Comparison of ENCODE assay signal across 16 cellular contexts in genomic region chr11:100753144-100753543, GRCh38.
DNase-seq lines count a peak whose midpoint lies in the region; ATAC-seq, FAIRE-seq and TF ChIP-seq lines count a peak whose summit lies in the region.
"Had no signal": no experiment of that assay in that cellular context is flagged by ENCODE, and none has a peak within 500 bp of the region (broad histone marks: within the 10 kb centered on the region; RNA-seq: fewer than 3 reads in every experiment).

No MANE protein-coding gene starts in this region.

- no peak overlapping the region for H3K4ac ChIP-seq in H1 (replicated peaks; ENCODE audit: insufficient read length, low read depth, low read length)

- peaks cover 13 to 14% of the 10 kb centered on the region in 2 experiments for H3K9me3 ChIP-seq in H1 (ENCODE audit: insufficient read depth in 2 of 2, low read depth in 1 of 2, low read length in 1 of 2)

- no peak overlapping the region for H3K14ac ChIP-seq in H1 (ENCODE audit: insufficient read length)

- 62% methylated on average over 4 of the region's 4 CpGs; no CpG with 5 or more reads in 1 of the 2 experiments for WGBS in H1 (ENCODE audit: extremely low coverage in 1 of 2, insufficient coverage in 1 of 2, insufficient read length in 1 of 2, insufficient replicate concordance in 2 of 2, low coverage in 1 of 2, low lambda C conversion rate in 2 of 2, missing lambda C conversion rate in 1 of 2), 2 experiments

- H3K9me2 ChIP-seq in GM23338 (ENCODE audit: insufficient read depth): no peaks in the 10 kb centered on the region

- TF ChIP-seq CTCF in GM23338 (conservative IDR thresholded peaks at IDR 0.05; ENCODE audit: low read depth in 2 of 2) (0 out of 4 replicates have a peak, but pooled peaks of 1 of the 2 experiments have one; percentile 22), H1 (IDR thresholded peaks at IDR 0.05; ENCODE audit: control extremely low read depth in 1 of 3, insufficient read depth in 1 of 3, low read depth in 1 of 3, low read length in 3 of 3) (peak in 1 of 3 experiments; percentile 7; a peak in 1 of 4 replicates), nephron progenitor cell (IDR thresholded peaks at IDR 0.05) (no peak)

- peak overlapping the region; percentile 82 for H3K27ac Mint-ChIP-seq in GM23338
- peak overlapping the region; percentile 82 for H3K27ac Mint-ChIP-seq in nephron progenitor cell
- no peak overlapping the region for H3K27ac Mint-ChIP-seq in T-helper 2 cell treated with Interferon-gamma antibody and Interleukin-4, amounts not matched to agents 5 μg/mL and 100 μg/mL, for 36 hours
- H3K27ac Mint-ChIP-seq: stimulated activated naive CD8-positive, alpha-beta T cell treated with anti-CD3 and anti-CD28 coated beads, Interleukin-15, amount 100 ng/mL, for 72 hours had no signal

- H3K27ac ChIP-seq in GM23338 (ENCODE audit: low read depth): peak overlapping the region; percentile 81
- H3K27ac ChIP-seq in H1 (ENCODE audit: low read depth, low read length): 0 out of 2 replicates have a peak overlapping the region, but pooled peaks have one; percentile 14
- H3K27ac ChIP-seq: BLaER1 had no signal

- no peak overlapping the region for H3K4me3 Mint-ChIP-seq in GM23338
- no peak overlapping the region for H3K4me3 Mint-ChIP-seq in nephron progenitor cell
- H3K4me3 Mint-ChIP-seq in T-helper 2 cell treated with Interferon-gamma antibody and Interleukin-4, amounts not matched to agents 5 μg/mL and 100 μg/mL, for 36 hours: no peak overlapping the region
- H3K4me3 Mint-ChIP-seq: stimulated activated naive CD8-positive, alpha-beta T cell treated with anti-CD3 and anti-CD28 coated beads, Interleukin-15, amount 100 ng/mL, for 72 hours had no signal

- peak overlapping the region; percentile 56 for H2BK5ac ChIP-seq in H1 (ENCODE audit: low read depth, low read length)

- H4K20me1 ChIP-seq in GM23338 (replicated peaks; ENCODE audit: insufficient read depth) (no peaks in the 10 kb centered on the region), H1 (replicated peaks in 1 of 2; ENCODE audit: control insufficient read depth in 1 of 2, insufficient read depth in 2 of 2, low read length in 2 of 2) (no peaks in the 10 kb centered on the region)
- H4K20me1 ChIP-seq: BLaER1 had no signal

- no peak overlapping the region for H4K8ac ChIP-seq in H1 (ENCODE audit: extremely low read depth, insufficient read depth, low read length)

- H3K79me2 ChIP-seq in GM23338 (replicated peaks; ENCODE audit: insufficient read depth) (peaks cover 45% of the 10 kb centered on the region), H1 (ENCODE audit: control insufficient read depth in 1 of 2, insufficient read depth in 2 of 2, low read length in 2 of 2) (peaks cover 0 to 68% of the 10 kb centered on the region in 2 experiments; a peak in 2 of 4 replicates)

- FAIRE-seq in H1 (lab: Jason Lieb, UNC): no peak
- FAIRE-seq: GM19239 had no signal

- H3K36me3 Mint-ChIP-seq in GM23338 (ENCODE audit: low read depth) (peaks cover 34% of the 10 kb centered on the region), nephron progenitor cell (ENCODE audit: low read depth) (peaks cover 29% of the 10 kb centered on the region)
- H3K36me3 Mint-ChIP-seq in T-helper 2 cell treated with Interferon-gamma antibody and Interleukin-4, amounts not matched to agents 5 μg/mL and 100 μg/mL, for 36 hours (ENCODE audit: low read depth): no peaks in the 10 kb centered on the region

- 0 out of 2 replicates have a peak overlapping the region, but pooled peaks have one; percentile 1 for H2BK12ac ChIP-seq in H1 (ENCODE audit: low read depth, low read length)

- H2BK120ac ChIP-seq in H1 (replicated peaks; ENCODE audit: low read depth, low read length): no peak overlapping the region

- H3K18ac ChIP-seq in H1 (ENCODE audit: extremely low read depth, low read length): peak overlapping the region; percentile 83

- ATAC-seq in GM23338: peak; percentile 91
- ATAC-seq: stimulated activated naive CD8-positive, alpha-beta T cell treated with anti-CD3 and anti-CD28 coated beads, Interleukin-15, amount 100 ng/mL, for 72 hours had no signal

- H2BK15ac ChIP-seq in H1 (ENCODE audit: low read length): peak overlapping the region; percentile 40; the same call in 1 of the 2 replicates

- no peak overlapping the region for H4K91ac ChIP-seq in H1 (replicated peaks; ENCODE audit: insufficient read length, low read length)

- H3K23ac ChIP-seq in H1 (ENCODE audit: insufficient read length): no peak overlapping the region

- peaks cover 5% of the 10 kb centered on the region; the same call in 1 of the 2 replicates for H3F3A ChIP-seq in GM23338 (replicated peaks; ENCODE audit: low read depth)

- H3K27me3 Mint-ChIP-seq in GM23338 (ENCODE audit: insufficient read depth, low read depth, poor library complexity): peaks cover 7% of the 10 kb centered on the region
- no peaks in the 10 kb centered on the region for H3K27me3 Mint-ChIP-seq in nephron progenitor cell (ENCODE audit: low read depth, poor library complexity)
- H3K27me3 Mint-ChIP-seq in T-helper 2 cell treated with Interferon-gamma antibody and Interleukin-4, amounts not matched to agents 5 μg/mL and 100 μg/mL, for 36 hours (ENCODE audit: low read depth): no peaks in the 10 kb centered on the region
- H3K27me3 Mint-ChIP-seq: stimulated activated naive CD8-positive, alpha-beta T cell treated with anti-CD3 and anti-CD28 coated beads, Interleukin-15, amount 100 ng/mL, for 72 hours had no signal

- H3K4me2 ChIP-seq in GM23338: peak overlapping the region; percentile 56; the same call in 1 of the 2 replicates
- H3K4me2 ChIP-seq in H1 (ENCODE audit: insufficient read depth in 1 of 2, low read depth in 2 of 2, low read length in 2 of 2): peak overlapping the region in 1 of 2 experiments; percentile 28; a peak in 1 of 4 replicates
- H3K4me2 ChIP-seq: BLaER1 had no signal

- peaks cover 32% of the 10 kb centered on the region for H3K4me1 Mint-ChIP-seq in GM23338
- H3K4me1 Mint-ChIP-seq in nephron progenitor cell: peaks cover 16% of the 10 kb centered on the region
- H3K4me1 Mint-ChIP-seq in T-helper 2 cell treated with Interferon-gamma antibody and Interleukin-4, amounts not matched to agents 5 μg/mL and 100 μg/mL, for 36 hours (ENCODE audit: low read depth): no peaks in the 10 kb centered on the region
- H3K4me1 Mint-ChIP-seq: stimulated activated naive CD8-positive, alpha-beta T cell treated with anti-CD3 and anti-CD28 coated beads, Interleukin-15, amount 100 ng/mL, for 72 hours had no signal

- POLR2A ChIA-PET in H1 (lab: Charles Lee; ENCODE audit: partially characterized antibody): interaction anchor here (1.0 to 1.5 kb wide), 4 partner anchors 14 to 49 kb away, joined by 3 read pairs; no protein-coding TSS in a partner anchor

- H3K4me3 ChIP-seq in GM23338 (no peak overlapping the region), H1 (ENCODE audit: extremely low read depth in 1 of 4, insufficient read depth in 2 of 4, low read depth in 3 of 4, low read length in 4 of 4) (no peak overlapping the region)
- H3K4me3 ChIP-seq: BLaER1 had no signal

- H4K5ac ChIP-seq in H1 (ENCODE audit: insufficient read length, low read depth, low read length): no peak overlapping the region

- H3K4me1 ChIP-seq in GM23338 (ENCODE audit: insufficient read depth): peaks cover 29% of the 10 kb centered on the region
- peaks cover 8 to 21% (median 18%) of the 10 kb centered on the region in 4 experiments; a peak in 6 of 7 replicates for H3K4me1 ChIP-seq in H1 (replicated peaks in 1 of 4; ENCODE audit: control insufficient read depth in 3 of 4, insufficient read depth in 4 of 4, low read length in 3 of 4)
- H3K4me1 ChIP-seq: BLaER1 had no signal

- H3K79me1 ChIP-seq in H1 (ENCODE audit: low read depth, low read length): peaks cover 6% of the 10 kb centered on the region

- peak overlapping the region; percentile 57; the same call in 1 of the 2 replicates for H2AK5ac ChIP-seq in H1 (ENCODE audit: low read depth, low read length)

- no peaks in the 10 kb centered on the region; the same call in 1 of the 2 replicates for H3K36me3 ChIP-seq in GM23338 (ENCODE audit: insufficient read depth)
- peaks cover 0 to 16% (median 7%) of the 10 kb centered on the region in 4 experiments; a peak in 4 of 8 replicates for H3K36me3 ChIP-seq in H1 (ENCODE audit: control insufficient read depth in 2 of 4, insufficient read depth in 4 of 4, low read length in 3 of 4)

- H2AFZ ChIP-seq in GM23338 (no peak overlapping the region), H1 (ENCODE audit: low read length) (no peak overlapping the region)

- H3K9ac ChIP-seq in H1 (replicated peaks in 1 of 4; ENCODE audit: extremely low read depth in 1 of 4, low read depth in 3 of 4, low read length in 3 of 4): no peak overlapping the region
- H3K9ac ChIP-seq: BLaER1 had no signal

- no peak overlapping the region for H3K56ac ChIP-seq in H1 (replicated peaks; ENCODE audit: insufficient read length, low read depth, low read length)

- peaks cover 28% of the 10 kb centered on the region for H3K9me3 Mint-ChIP-seq in GM23338
- H3K9me3 Mint-ChIP-seq in nephron progenitor cell: peaks cover 27% of the 10 kb centered on the region
- peaks cover 11% of the 10 kb centered on the region for H3K9me3 Mint-ChIP-seq in T-helper 2 cell treated with Interferon-gamma antibody and Interleukin-4, amounts not matched to agents 5 μg/mL and 100 μg/mL, for 36 hours

- no peak overlapping the region; the same call in 1 of the 2 replicates for H2BK20ac ChIP-seq in H1 (ENCODE audit: low read length)

- TF ChIP-seq POLR2A in H1 (IDR thresholded peaks at IDR 0.05; ENCODE audit: control extremely low read depth in 1 of 2, low read depth in 2 of 2, low read length in 2 of 2): no peak

- CTCF ChIA-PET in H1 (lab: Charles Lee; ENCODE audit: partially characterized antibody): interaction anchor here (1.0 to 4.5 kb wide), 10 partner anchors 10 to 72 kb away, joined by 3 to 25 read pairs (median 4); no protein-coding TSS in a partner anchor

- DNase-seq in GM23338 (ENCODE audit: low spot score): peak; percentile 87
- peak; percentile 22 for DNase-seq in NCI-H345 treated with DMSO at 0.1 percent for 48 hours (lab: John Stamatoyannopoulos, UW; ENCODE audit: unreplicated experiment)
- peak; percentile 43 to 61 for DNase-seq in H1 (ENCODE audit: low read depth in 1 of 2, low spot score in 2 of 2)
- DNase-seq in nephron progenitor cell: no peak
- no peak for DNase-seq in T-helper 2 cell treated with Interferon-gamma antibody and Interleukin-4, amounts not matched to agents 5 μg/mL and 100 μg/mL, for 36 hours (ENCODE audit: low spot score)
- DNase-seq in amygdala (lab: John Stamatoyannopoulos, UW): no peak
- DNase-seq in activated CD8-positive, alpha-beta memory T cell treated with anti-CD3 and anti-CD28 coated beads for 24 hours: no peak
- no peak for DNase-seq in CD1c-positive myeloid dendritic cell (ENCODE audit: extremely low spot score)
- DNase-seq: activated CD4-positive, alpha-beta T cell treated with anti-CD3 and anti-CD28 coated beads for 4 hours; activated T-cell treated with anti-CD3 and anti-CD28 coated beads, Interleukin-2, amount 50 U/mL, for 48 hours; NCI-H2107; right cardiac atrium; stimulated activated naive CD8-positive, alpha-beta T cell treated with anti-CD3 and anti-CD28 coated beads, Interleukin-15, amount 100 ng/mL, for 72 hours; T-helper 1 cell had no signal

- no peaks in the 10 kb centered on the region for H3K23me2 ChIP-seq in H1 (ENCODE audit: low read depth, low read length)

- TF ChIP-seq EP300 in H1 (IDR thresholded peaks at IDR 0.05; ENCODE audit: borderline replicate concordance in 1 of 2, low read depth in 2 of 2, low read length in 2 of 2): no peak

- H3K27me3 ChIP-seq in GM23338 (ENCODE audit: insufficient read depth) (no peaks in the 10 kb centered on the region), H1 (replicated peaks in 1 of 4; ENCODE audit: control insufficient read depth in 3 of 4, extremely low read depth in 1 of 4, insufficient read depth in 3 of 4, low read length in 3 of 4) (no peaks in the 10 kb centered on the region)
- H3K27me3 ChIP-seq: BLaER1 had no signal

- TF ChIP-seq RAD21 in H1 (IDR thresholded peaks at IDR 0.05 in 1 of 2, conservative IDR thresholded peaks at IDR 0.05 in 1 of 2; ENCODE audit: low read depth in 2 of 2, low read length in 2 of 2): peak; percentile 4 to 18; a peak in 1 of 4 replicates

Comparison
In these comparisons a context has a peak if more than half of its experiments do, and no peak if none do; other contexts are left out.
1. DNase-seq: peak in GM23338 (single experiment), NCI-H345 treated with DMSO at 0.1 percent for 48 hours (single experiment) and H1 (2 of 2); none in nephron progenitor cell (single experiment), T-helper 2 cell treated with Interferon-gamma antibody and Interleukin-4, amounts not matched to agents 5 μg/mL and 100 μg/mL, for 36 hours (single experiment), amygdala (0 of 56), activated CD8-positive, alpha-beta memory T cell treated with anti-CD3 and anti-CD28 coated beads for 24 hours (single experiment) and CD1c-positive myeloid dendritic cell (single experiment).